ENCODE assay signal across 19 cellular contexts in the genomic region with DNA sequence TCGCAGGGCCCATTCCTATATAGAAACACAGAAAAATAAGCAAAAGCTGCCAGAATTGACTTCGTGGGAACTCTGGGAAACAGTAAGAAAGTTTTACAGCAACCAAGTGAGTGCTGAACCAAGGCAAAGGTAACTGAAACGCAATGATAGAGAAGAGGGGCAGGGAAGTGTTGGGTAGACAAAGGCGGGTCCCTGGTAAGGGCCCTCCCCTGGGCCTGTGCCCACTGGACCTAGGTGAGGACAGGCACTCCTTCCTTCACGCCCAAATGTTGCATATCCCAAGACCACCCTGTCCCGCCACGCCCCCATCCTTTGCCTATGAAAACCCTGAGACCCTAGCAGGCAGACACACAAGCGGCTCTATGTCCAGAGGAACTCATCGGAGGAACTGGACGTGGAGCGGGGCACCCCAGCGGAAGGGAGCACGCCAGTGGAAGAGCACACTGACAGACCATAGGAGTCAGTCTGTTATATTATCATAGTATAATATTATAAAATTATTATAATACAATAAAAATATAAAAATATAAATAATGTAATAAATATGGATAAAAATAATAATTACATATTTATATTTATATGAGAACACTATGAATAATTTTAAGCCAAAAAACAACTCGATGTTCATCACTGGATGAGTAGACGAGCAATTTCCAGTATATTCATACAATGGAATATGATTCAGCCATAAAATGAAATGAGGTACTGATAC. TPM values are rescaled to one million over a fixed set of nuclear protein-coding genes. Genes with fewer than 3 reads are reported as not detected.
DNase-seq lines count a peak whose midpoint lies in the region; ATAC-seq and TF ChIP-seq lines count a peak whose summit lies in the region.
"Had no signal": no experiment of that assay in that cellular context is flagged by ENCODE, and none has a peak within 500 bp of the region (broad histone marks: within the 10 kb centered on the region; RNA-seq: fewer than 3 reads in every experiment).

No MANE protein-coding gene starts in this region.

- H3K4me3 Mint-ChIP-seq in activated CD4-positive, alpha-beta T cell treated with anti-CD3 and anti-CD28 coated beads, Interleukin-2, amount 10 ng/mL, durations not matched to agents 7 days and 5 days = peak overlapping the region; percentile 63
- no peak overlapping the region for H3K4me3 Mint-ChIP-seq in activated B cell treated with CpG ODN at 0.5 μM for 24 hours
- H3K4me3 Mint-ChIP-seq: CD8-positive, alpha-beta T cell had no signal

- no peak for DNase-seq in activated CD4-positive, alpha-beta T cell treated with anti-CD3 and anti-CD28 coated beads, Interleukin-2, amount 10 ng/mL, durations not matched to agents 7 days and 5 days
- no peak for DNase-seq in activated CD4-positive, alpha-beta T cell treated with anti-CD3 and anti-CD28 coated beads for 4 hours
- DNase-seq in activated B cell treated with CpG ODN at 0.5 μM for 24 hours (no peak), fibroblast of lung (ENCODE audit: low read depth in 2 of 2) (no peak), left lobe of liver (ENCODE audit: low spot score) (no peak)
- DNase-seq: GOT3, NCI-H526 treated with DMSO at 0.1 percent for 48 hours had no signal

- no peak for ATAC-seq in activated B cell treated with CpG ODN at 0.5 μM for 24 hours (ENCODE audit: low read depth)
- ATAC-seq in left lobe of liver = no peak
- no peak for ATAC-seq in HG02610 (IDR thresholded peaks at IDR 0.05; ENCODE audit: unreplicated experiment)
- ATAC-seq in GM21447 (IDR thresholded peaks at IDR 0.05; ENCODE audit: unreplicated experiment) = no peak
- ATAC-seq: A549 had no signal

- H3K9me3 ChIP-seq in fibroblast of lung (ENCODE audit: control insufficient read depth, insufficient read depth, low read depth, low read length) = no peaks in the 10 kb centered on the region
- H3K9me3 ChIP-seq: A549, pancreas had no signal

- H3K4me1 ChIP-seq in fibroblast of lung (ENCODE audit: control insufficient read depth, extremely low read depth, insufficient read depth, low read length) (no peaks in the 10 kb centered on the region), rectal smooth muscle tissue (ENCODE audit: control insufficient read depth, insufficient read depth, low read length) (peaks cover 3% of the 10 kb centered on the region)
- H3K4me1 ChIP-seq: A549 had no signal

- H2AFZ ChIP-seq in fibroblast of lung (ENCODE audit: low read length) = no peak overlapping the region
- H2AFZ ChIP-seq: PC-9 had no signal

- intact Hi-C loops in activated B cell treated with CpG ODN at 0.5 μM for 24 hours (cut with micrococcal nuclease) = loop anchor here (5.0 kb wide), 1 partner anchor 486 kb away; no protein-coding TSS in a partner anchor

- H3K79me2 ChIP-seq in fibroblast of lung (ENCODE audit: control insufficient read depth, insufficient read depth, low read length) = no peaks in the 10 kb centered on the region

- H3K9me3 Mint-ChIP-seq in activated CD4-positive, alpha-beta T cell treated with anti-CD3 and anti-CD28 coated beads, Interleukin-2, amount 10 ng/mL, durations not matched to agents 7 days and 5 days = peaks cover 13% of the 10 kb centered on the region
- peaks cover 14% of the 10 kb centered on the region for H3K9me3 Mint-ChIP-seq in activated B cell treated with CpG ODN at 0.5 μM for 24 hours

- POLR2A ChIA-PET in activated CD4-positive, alpha-beta T cell treated with anti-CD3 and anti-CD28 coated beads, Interleukin-2, amount 10 ng/mL, durations not matched to agents 7 days and 5 days (lab: Charles Lee) = no interaction called here
- POLR2A ChIA-PET in activated B cell treated with CpG ODN at 0.5 μM for 24 hours (lab: Charles Lee) = interaction anchor here (0.9 kb wide), 1 partner anchor 42 kb away, joined by 3 read pairs; no protein-coding TSS in a partner anchor

- H3K4me3 ChIP-seq in fibroblast of lung (replicated peaks in 1 of 4; ENCODE audit: control extremely low read depth in 1 of 4, insufficient read depth in 1 of 4, low read depth in 3 of 4, low read length in 4 of 4) (no peak overlapping the region), rectal smooth muscle tissue (ENCODE audit: low read length) (peak overlapping the region; percentile 62)
- H3K4me3 ChIP-seq: A549, PC-9, SK-N-MC had no signal

- peaks cover 29% of the 10 kb centered on the region for H3K36me3 Mint-ChIP-seq in activated CD4-positive, alpha-beta T cell treated with anti-CD3 and anti-CD28 coated beads, Interleukin-2, amount 10 ng/mL, durations not matched to agents 7 days and 5 days (ENCODE audit: low read depth)
- peaks cover 3% of the 10 kb centered on the region for H3K36me3 Mint-ChIP-seq in activated B cell treated with CpG ODN at 0.5 μM for 24 hours (ENCODE audit: low read depth)
- H3K36me3 Mint-ChIP-seq: CD8-positive, alpha-beta T cell had no signal

- TF ChIP-seq CTCF in activated B cell treated with CpG ODN at 0.5 μM for 24 hours (IDR thresholded peaks at IDR 0.05) = no peak
- no peak for TF ChIP-seq CTCF in fibroblast of lung (conservative IDR thresholded peaks at IDR 0.05 in 1 of 2, IDR thresholded peaks at IDR 0.05 in 1 of 2; ENCODE audit: low read depth in 1 of 2, low read length in 2 of 2)

- H3K4me2 ChIP-seq in fibroblast of lung (ENCODE audit: extremely low read depth, insufficient read depth, low read length) = peak overlapping the region; percentile 61
- H3K4me2 ChIP-seq: A549, PC-9 had no signal

- peaks cover 36% of the 10 kb centered on the region for H3K4me1 Mint-ChIP-seq in activated CD4-positive, alpha-beta T cell treated with anti-CD3 and anti-CD28 coated beads, Interleukin-2, amount 10 ng/mL, durations not matched to agents 7 days and 5 days
- H3K4me1 Mint-ChIP-seq in activated B cell treated with CpG ODN at 0.5 μM for 24 hours = peaks cover 21% of the 10 kb centered on the region

- H4K20me1 ChIP-seq in fibroblast of lung (ENCODE audit: control insufficient read depth, extremely low read depth, insufficient read depth, low read length) = no peaks in the 10 kb centered on the region

- H3K36me3 ChIP-seq in fibroblast of lung (ENCODE audit: control insufficient read depth, insufficient read depth, low read length) = no peaks in the 10 kb centered on the region
- H3K36me3 ChIP-seq in rectal smooth muscle tissue (ENCODE audit: control insufficient read depth, insufficient read depth, low read length) = no peaks in the 10 kb centered on the region
- H3K36me3 ChIP-seq: pancreas had no signal

- CTCF ChIA-PET in activated CD4-positive, alpha-beta T cell treated with anti-CD3 and anti-CD28 coated beads, Interleukin-2, amount 10 ng/mL, durations not matched to agents 7 days and 5 days (lab: Charles Lee) = interaction anchor here (0.9 to 1.2 kb wide), 3 partner anchors 29 to 154 kb away, joined by 3 to 4 read pairs (median 3); partner anchors contain the start of gene CDKN2B-AS1
- CTCF ChIA-PET in activated B cell treated with CpG ODN at 0.5 μM for 24 hours (lab: Charles Lee) = interaction anchor here (1.2 to 1.3 kb wide), 2 partner anchors 43 to 152 kb away, joined by 4 to 8 read pairs; partner anchors contain the start of gene CDKN2B

- H3K27me3 ChIP-seq in fibroblast of lung (ENCODE audit: control insufficient read depth, insufficient read depth, low read length) (peaks cover 44% of the 10 kb centered on the region), rectal smooth muscle tissue (ENCODE audit: control insufficient read depth, insufficient read depth, low read length) (peaks cover 52% of the 10 kb centered on the region)

- H3K9ac ChIP-seq in fibroblast of lung (ENCODE audit: insufficient read depth, low read length) (no peak overlapping the region), rectal smooth muscle tissue (ENCODE audit: low read length) (no peak overlapping the region)

- H3K27me3 Mint-ChIP-seq in activated CD4-positive, alpha-beta T cell treated with anti-CD3 and anti-CD28 coated beads, Interleukin-2, amount 10 ng/mL, durations not matched to agents 7 days and 5 days = peaks cover 92% of the 10 kb centered on the region
- peaks cover 77% of the 10 kb centered on the region for H3K27me3 Mint-ChIP-seq in activated B cell treated with CpG ODN at 0.5 μM for 24 hours

- H3K27ac ChIP-seq in fibroblast of lung (ENCODE audit: insufficient read depth, low read length) (no peak overlapping the region), rectal smooth muscle tissue (ENCODE audit: low read depth, low read length) (no peak overlapping the region)
- H3K27ac ChIP-seq: A549, pancreas, PC-9, SK-N-MC, spleen had no signal

- H3K27ac Mint-ChIP-seq in activated CD4-positive, alpha-beta T cell treated with anti-CD3 and anti-CD28 coated beads, Interleukin-2, amount 10 ng/mL, durations not matched to agents 7 days and 5 days = peak overlapping the region; percentile 20
- peak overlapping the region; percentile 31 for H3K27ac Mint-ChIP-seq in activated B cell treated with CpG ODN at 0.5 μM for 24 hours
- H3K27ac Mint-ChIP-seq: activated naive CD4-positive, alpha-beta T cell treated with anti-CD3 and anti-CD28 coated beads for 36 hours; CD8-positive, alpha-beta T cell; stimulated activated naive CD8-positive, alpha-beta T cell treated with anti-CD3 and anti-CD28 coated beads, Interleukin-15, Interleukin-2, amounts not matched to agents 100 ng/mL and 50 ng/mL, for 24 hours had no signal

RNA-seq across cellular contexts. Expression of gene CDKN2A, which starts 27.9 kb away (rescaled TPM):
- total RNA-seq in activated CD4-positive, alpha-beta T cell treated with anti-CD3 and anti-CD28 coated beads, Interleukin-2, amount 10 ng/mL, durations not matched to agents 7 days and 5 days = 10 to 100 TPM; 15.9 to 16.6 TPM
- 6.7 and 8.5 TPM in 2 replicates for total RNA-seq in activated B cell treated with CpG ODN at 0.5 μM for 24 hours
- total RNA-seq in fibroblast of lung = 10.8 and 19.2 TPM in 2 replicates
- 23.5 and 25.3 TPM in 2 replicates for polyA plus RNA-seq in fibroblast of lung
- polyA plus RNA-seq in fibroblast of lung (2012) = 39.9 and 45.5 TPM in 2 replicates
- 4.9 and 13.2 TPM in 2 replicates for polyA minus RNA-seq in fibroblast of lung (ENCODE audit: low replicate concordance)
- 0.55 TPM for total RNA-seq in left lobe of liver
- polyA plus RNA-seq: A549 had no signal

RNA-seq across cellular contexts. Expression of gene CDKN2B-AS1, which starts 28.3 kb away (rescaled TPM):
- total RNA-seq in activated CD4-positive, alpha-beta T cell treated with anti-CD3 and anti-CD28 coated beads, Interleukin-2, amount 10 ng/mL, durations not matched to agents 7 days and 5 days = 1 to 10 TPM; 4.4 to 5.6 TPM
- total RNA-seq in activated B cell treated with CpG ODN at 0.5 μM for 24 hours = 1.3 and 1.4 TPM in 2 replicates
- 3.9 and 7.6 TPM in 2 replicates for total RNA-seq in fibroblast of lung
- 1.1 and 1.7 TPM in 2 replicates for polyA plus RNA-seq in fibroblast of lung
- 1.0 and 1.1 TPM in 2 replicates for polyA plus RNA-seq in fibroblast of lung (2012)
- not detected in 2 replicates for polyA minus RNA-seq in fibroblast of lung (ENCODE audit: low replicate concordance)
- not detected for total RNA-seq in left lobe of liver
- total RNA-seq: cardiac septum had no signal
- polyA plus RNA-seq: A549 had no signal

RNA-seq across cellular contexts. Expression of gene CDKN2B, which starts 42.8 kb away (rescaled TPM):
- under 1 TPM; 0.65 to 0.87 TPM for total RNA-seq in activated CD4-positive, alpha-beta T cell treated with anti-CD3 and anti-CD28 coated beads, Interleukin-2, amount 10 ng/mL, durations not matched to agents 7 days and 5 days
- 0.32 and 0.38 TPM in 2 replicates for total RNA-seq in activated B cell treated with CpG ODN at 0.5 μM for 24 hours
- total RNA-seq in fibroblast of lung = 29.0 and 44.9 TPM in 2 replicates
- 13.8 and 22.6 TPM in 2 replicates for polyA plus RNA-seq in fibroblast of lung
- polyA plus RNA-seq in fibroblast of lung (2012) = 10.8 and 18.3 TPM in 2 replicates
- polyA minus RNA-seq in fibroblast of lung (ENCODE audit: low replicate concordance) = 6.2 and 14.0 TPM in 2 replicates
- total RNA-seq in left lobe of liver = 0.93 TPM
- total RNA-seq: activated naive CD4-positive, alpha-beta T cell treated with anti-CD3 and anti-CD28 coated beads for 36 hours; CD8-positive, alpha-beta T cell had no signal
- polyA plus RNA-seq: A549 had no signal

Comparison
In these comparisons a context has a peak if more than half of its experiments do, and no peak if none do; other contexts are left out.
1. RNA of gene CDKN2B, which starts 42.8 kb away (total RNA-seq): 29.0 to 44.9 TPM in fibroblast of lung; 0.93 TPM in left lobe of liver (single experiment), 0.65 to 0.87 TPM in activated CD4-positive, alpha-beta T cell treated with anti-CD3 and anti-CD28 coated beads, Interleukin-2, amount 10 ng/mL, durations not matched to agents 7 days and 5 days and 0.32 to 0.38 TPM in activated B cell treated with CpG ODN at 0.5 μM for 24 hours; every median in the first group is over 10 times any median in the second.